In genomic region chr10:100912013-100912608, GRCh38 we compare ENCODE assay signal across 8 cellular contexts. TPM values are rescaled to one million over a fixed set of nuclear protein-coding genes. Genes with fewer than 3 reads are reported as not detected.
DNase-seq lines count a peak whose midpoint lies in the region; ATAC-seq, FAIRE-seq and TF ChIP-seq lines count a peak whose summit lies in the region.

No MANE protein-coding gene starts in this region.

- H3K27me3 ChIP-seq in heart right ventricle (no peaks in the 10 kb centered on the region), stomach (no peaks in the 10 kb centered on the region)

- TF ChIP-seq EP300 in stomach (IDR thresholded peaks at IDR 0.05) = no peak

- H3K9me3 ChIP-seq in heart right ventricle = no peaks in the 10 kb centered on the region
- no peaks in the 10 kb centered on the region for H3K9me3 ChIP-seq in stomach

- ATAC-seq in heart right ventricle (no peak), Right ventricle myocardium inferior (no peak), HG03039 (IDR thresholded peaks at IDR 0.05; ENCODE audit: unreplicated experiment) (no peak)
- ATAC-seq in activated CD8-positive, alpha-beta T cell treated with anti-CD3 and anti-CD28 coated beads for 36 hours = no peak

- H3K27ac ChIP-seq in heart right ventricle (peak overlapping the region; percentile 79 to 99 (median 97)), stomach (peak overlapping the region; percentile 89 to 98 (median 95))

- H3K27ac Mint-ChIP-seq in activated CD8-positive, alpha-beta T cell treated with anti-CD3 and anti-CD28 coated beads for 36 hours = peak overlapping the region; percentile 77

- intact Hi-C loops in heart right ventricle (cut with DNase I) (no loop called here), Right ventricle myocardium inferior (cut with DNase I) (no loop called here), stomach (cut with DNase I; ENCODE audit: low total_unique reads) (no loop called here)
- intact Hi-C loops in activated CD8-positive, alpha-beta T cell treated with anti-CD3 and anti-CD28 coated beads for 36 hours (cut with micrococcal nuclease) = no loop called here

- WGBS in heart right ventricle, 2 donors = 8 to 10% methylated on average over 12 of the region's 12 CpGs
- whole genome bisulfite sequencing in stomach, 5 donors = 4 to 7% (median 5%) methylated on average over 12 of the region's 12 CpGs

- H3K4me1 ChIP-seq in heart right ventricle (peaks cover 0 to 48% (median 39%) of the 10 kb centered on the region in 9 donors), stomach (peaks cover 20 to 35% (median 30%) of the 10 kb centered on the region in 4 donors)

- peaks cover 39% of the 10 kb centered on the region for H3K4me1 Mint-ChIP-seq in activated CD8-positive, alpha-beta T cell treated with anti-CD3 and anti-CD28 coated beads for 36 hours (ENCODE audit: low read depth)

- no peaks in the 10 kb centered on the region for H3K27me3 Mint-ChIP-seq in activated CD8-positive, alpha-beta T cell treated with anti-CD3 and anti-CD28 coated beads for 36 hours

- H3K4me3 Mint-ChIP-seq in activated CD8-positive, alpha-beta T cell treated with anti-CD3 and anti-CD28 coated beads for 36 hours = peak overlapping the region; percentile 99

- no peak for TF ChIP-seq CTCF in heart right ventricle (IDR thresholded peaks at IDR 0.05)
- no peak for TF ChIP-seq CTCF in activated CD8-positive, alpha-beta T cell treated with anti-CD3 and anti-CD28 coated beads for 36 hours (IDR thresholded peaks at IDR 0.05)
- no peak for TF ChIP-seq CTCF in stomach (IDR thresholded peaks at IDR 0.05)

- DNase-seq in heart right ventricle (peak in 1 of 2 donors; percentile 16), Right ventricle myocardium inferior (ENCODE audit: missing footprints) (no peak), stomach (no peak), frontal cortex (ENCODE audit: low spot score in 2 of 2) (no peak)
- no peak for DNase-seq in activated CD8-positive, alpha-beta T cell treated with anti-CD3 and anti-CD28 coated beads for 36 hours
- DNase-seq in stimulated activated CD4-positive, alpha-beta T cell treated with anti-CD3 and anti-CD28 coated beads, Interleukin-2, amount 100 ng/mL, for 24 hours = no peak

- H3K36me3 ChIP-seq in heart right ventricle (peaks cover 0 to 27% (median 5%) of the 10 kb centered on the region in 9 donors), stomach (peaks cover 8 to 14% (median 9%) of the 10 kb centered on the region in 4 donors)

- POLR2A ChIA-PET in activated CD8-positive, alpha-beta T cell treated with anti-CD3 and anti-CD28 coated beads for 36 hours (lab: Charles Lee) = interaction anchor here (0.9 to 1.4 kb wide), 4 partner anchors 9 to 538 kb away, joined by 3 to 5 read pairs (median 3); partner anchors contain the start of genes PDZD7 and SFXN3

- no peak for TF ChIP-seq POLR2A in stomach (IDR thresholded peaks at IDR 0.05)

- no peak for FAIRE-seq in frontal cortex (lab: Jason Lieb, UNC)

- H3K36me3 Mint-ChIP-seq in activated CD8-positive, alpha-beta T cell treated with anti-CD3 and anti-CD28 coated beads for 36 hours (ENCODE audit: low read depth) = peaks cover 26% of the 10 kb centered on the region

- no peaks in the 10 kb centered on the region for H3K9me3 Mint-ChIP-seq in activated CD8-positive, alpha-beta T cell treated with anti-CD3 and anti-CD28 coated beads for 36 hours

- H3K4me3 ChIP-seq in heart right ventricle = peak overlapping the region in 9 of 10 donors; percentile 77 to 99 (median 94)
- peak overlapping the region; percentile 55 for H3K4me3 ChIP-seq in iPS-11a (ENCODE audit: low read depth, low read length)
- peak overlapping the region; percentile 93 to 100 (median 96) for H3K4me3 ChIP-seq in stomach

- CTCF ChIA-PET in activated CD8-positive, alpha-beta T cell treated with anti-CD3 and anti-CD28 coated beads for 36 hours (lab: Charles Lee) = interaction anchor here (0.8 to 4.1 kb wide), 6 partner anchors 23 to 351 kb away, joined by 3 to 20 read pairs (median 3); partner anchors contain the start of gene LZTS2

RNA-seq across cellular contexts. Expression of gene SLF2, which starts 0.7 kb away (rescaled TPM):
- 10 to 100 TPM; 15.8 to 23.6 (median 18.7) TPM for total RNA-seq in heart right ventricle
- 10 to 100 TPM in 1 of 2 donors, 1 to 10 TPM in 1; 4.8 to 17.3 TPM for polyA plus RNA-seq in heart right ventricle
- total RNA-seq in Right ventricle myocardium inferior = 17.0 TPM
- total RNA-seq in activated CD8-positive, alpha-beta T cell treated with anti-CD3 and anti-CD28 coated beads for 36 hours = 10 to 100 TPM; 29.0 to 31.9 TPM
- total RNA-seq in stomach = 10 to 100 TPM in 4 of 5 donors, 1 to 10 TPM in 1; 2.3 to 49.9 (median 23.3) TPM
- 1 to 10 TPM; 2.3 to 9.0 (median 4.8) TPM for polyA plus RNA-seq in stomach
- 46.5 TPM for total RNA-seq in frontal cortex

RNA-seq across cellular contexts. Expression of gene SEMA4G, which starts 57.2 kb away (rescaled TPM):
- 1 to 10 TPM in 2 of 10 donors, under 1 TPM in 8; 0.26 to 1.6 (median 0.80) TPM for total RNA-seq in heart right ventricle
- 1 to 10 TPM in 1 of 2 donors, under 1 TPM in 1; 0.20 to 1.6 TPM for polyA plus RNA-seq in heart right ventricle
- 1.5 TPM for total RNA-seq in Right ventricle myocardium inferior
- 1 to 10 TPM; 1.2 to 1.6 TPM for total RNA-seq in activated CD8-positive, alpha-beta T cell treated with anti-CD3 and anti-CD28 coated beads for 36 hours
- total RNA-seq in stomach = 10 to 100 TPM in 3 of 5 donors, 1 to 10 TPM in 2; 7.6 to 96.3 (median 25.5) TPM
- polyA plus RNA-seq in stomach = 1 to 10 TPM; 5.1 to 6.2 (median 6.1) TPM
- total RNA-seq in frontal cortex = 6.5 TPM
